22 cellular contexts compared by ENCODE assay signal in genomic region chr17:6749519-6749918, GRCh38. TPM values are rescaled to one million over a fixed set of nuclear protein-coding genes. Genes with fewer than 3 reads are reported as not detected.
DNase-seq lines count a peak whose midpoint lies in the region; ATAC-seq and TF ChIP-seq lines count a peak whose summit lies in the region.
"Had no signal": no experiment of that assay in that cellular context is flagged by ENCODE, and none has a peak within 500 bp of the region (broad histone marks: within the 10 kb centered on the region; RNA-seq: fewer than 3 reads in every experiment).

No MANE protein-coding gene starts in this region.

- no peak overlapping the region for H2AFZ ChIP-seq in hepatocyte

- TF ChIP-seq CTCF in hepatocyte (IDR thresholded peaks at IDR 0.05; ENCODE audit: poor library complexity) (peak; percentile 2), stomach (IDR thresholded peaks at IDR 0.05) (no peak)

- TF ChIP-seq POLR2A in stomach (IDR thresholded peaks at IDR 0.05), result no peak

- H3K9me3 ChIP-seq in hepatocyte (ENCODE audit: low read depth) (no peaks in the 10 kb centered on the region), stomach (no peaks in the 10 kb centered on the region)
- H3K9me3 ChIP-seq: A549, ovary, vagina had no signal

- H3K4me1 ChIP-seq in hepatocyte (ENCODE audit: insufficient read depth) (peaks cover 11% of the 10 kb centered on the region), stomach (peaks cover 4 to 27% (median 11%) of the 10 kb centered on the region in 4 donors)

- H3K36me3 Mint-ChIP-seq in activated CD8-positive, alpha-beta T cell treated with anti-CD3 and anti-CD28 coated beads, Interleukin-2, amount 10 ng/mL, durations not matched to agents 7 days and 5 days (ENCODE audit: low read depth), result no peaks in the 10 kb centered on the region
- H3K36me3 Mint-ChIP-seq: CD8-positive, alpha-beta memory T cell had no signal

- H3K36me3 ChIP-seq in hepatocyte (replicated peaks; ENCODE audit: insufficient read depth, low read depth), result no peaks in the 10 kb centered on the region
- no peaks in the 10 kb centered on the region for H3K36me3 ChIP-seq in stomach
- H3K36me3 ChIP-seq: ovary, vagina had no signal

- POLR2A ChIA-PET in activated CD8-positive, alpha-beta T cell treated with anti-CD3 and anti-CD28 coated beads, Interleukin-2, amount 10 ng/mL, durations not matched to agents 7 days and 5 days (lab: Charles Lee), result interaction anchor here (1.5 kb wide), 1 partner anchor 10 kb away, joined by 5 read pairs; no protein-coding TSS in a partner anchor

- peaks cover 28% of the 10 kb centered on the region for H3K4me1 Mint-ChIP-seq in activated CD8-positive, alpha-beta T cell treated with anti-CD3 and anti-CD28 coated beads, Interleukin-2, amount 10 ng/mL, durations not matched to agents 7 days and 5 days (ENCODE audit: low read depth)

- no peak overlapping the region for H3K27ac ChIP-seq in hepatocyte
- H3K27ac ChIP-seq in stomach, result no peak overlapping the region
- H3K27ac ChIP-seq: A549, ovary, vagina had no signal

- 86% methylated on average over 6 of the region's 6 CpGs for WGBS in hepatocyte (ENCODE audit: low lambda C conversion rate, missing lambda C conversion rate)
- WGBS in stomach, 5 donors, result 87 to 92% (median 88%) methylated on average over 6 of the region's 6 CpGs

- no peak overlapping the region for H3K4me3 Mint-ChIP-seq in activated CD8-positive, alpha-beta T cell treated with anti-CD3 and anti-CD28 coated beads, Interleukin-2, amount 10 ng/mL, durations not matched to agents 7 days and 5 days
- H3K4me3 Mint-ChIP-seq: effector memory CD8-positive, alpha-beta T cell; stimulated activated naive CD8-positive, alpha-beta T cell treated with anti-CD3 and anti-CD28 coated beads, Interleukin-15, amount 100 ng/mL, for 72 hours had no signal

- H3K4me2 ChIP-seq in hepatocyte, result no peak overlapping the region
- H3K4me2 ChIP-seq: A549, smooth muscle cell had no signal

- DNase-seq in SIG-M5 treated with dmso at 0.1 percent for 504 hours (lab: John Stamatoyannopoulos, UW; ENCODE audit: unreplicated experiment) (peak; percentile 12), SIG-M5 (lab: John Stamatoyannopoulos, UW) (no peak), M059J (ENCODE audit: low read depth) (peak; percentile 33), hepatocyte (ENCODE audit: low spot score) (no peak), stomach (no peak)
- peak; percentile 48 for DNase-seq in activated CD8-positive, alpha-beta T cell treated with anti-CD3 and anti-CD28 coated beads, Interleukin-2, amount 10 ng/mL, durations not matched to agents 7 days and 5 days
- DNase-seq: activated gamma-delta T cell; CD8-positive, alpha-beta memory T cell; effector memory CD8-positive, alpha-beta T cell; NCI-H1694 treated with DMSO at 0.1 percent for 48 hours; NCI-H526 treated with DMSO at 0.1 percent for 48 hours; ovary; Right ventricle myocardium superior; stimulated activated naive CD8-positive, alpha-beta T cell treated with anti-CD3 and anti-CD28 coated beads, Interleukin-15, amount 100 ng/mL, for 72 hours; T-helper 9 cell had no signal

- H3K27me3 ChIP-seq in hepatocyte, result no peaks in the 10 kb centered on the region
- no peaks in the 10 kb centered on the region for H3K27me3 ChIP-seq in stomach
- H3K27me3 ChIP-seq: ovary, vagina had no signal

- no peaks in the 10 kb centered on the region for H3K9me3 Mint-ChIP-seq in activated CD8-positive, alpha-beta T cell treated with anti-CD3 and anti-CD28 coated beads, Interleukin-2, amount 10 ng/mL, durations not matched to agents 7 days and 5 days (ENCODE audit: insufficient read depth)
- H3K9me3 Mint-ChIP-seq: CD8-positive, alpha-beta memory T cell; effector memory CD8-positive, alpha-beta T cell; stimulated activated naive CD8-positive, alpha-beta T cell treated with anti-CD3 and anti-CD28 coated beads, Interleukin-15, amount 100 ng/mL, for 72 hours had no signal

- intact Hi-C loops in stomach (cut with DNase I; ENCODE audit: low total_unique reads), result no loop called here

- H3K9me2 ChIP-seq in hepatocyte (replicated peaks; ENCODE audit: insufficient read depth), result no peaks in the 10 kb centered on the region

- no peak overlapping the region for H3K4me3 ChIP-seq in hepatocyte
- no peak overlapping the region for H3K4me3 ChIP-seq in stomach
- H3K4me3 ChIP-seq: A549, ovary, smooth muscle cell, vagina had no signal

- peaks cover 20% of the 10 kb centered on the region for H3K27me3 Mint-ChIP-seq in activated CD8-positive, alpha-beta T cell treated with anti-CD3 and anti-CD28 coated beads, Interleukin-2, amount 10 ng/mL, durations not matched to agents 7 days and 5 days (ENCODE audit: low read depth)

- no peaks in the 10 kb centered on the region for H3K79me2 ChIP-seq in hepatocyte

- no peak for TF ChIP-seq EP300 in stomach (IDR thresholded peaks at IDR 0.05)

- no peak overlapping the region for H3K27ac Mint-ChIP-seq in activated CD8-positive, alpha-beta T cell treated with anti-CD3 and anti-CD28 coated beads, Interleukin-2, amount 10 ng/mL, durations not matched to agents 7 days and 5 days
- H3K27ac Mint-ChIP-seq: stimulated activated naive CD8-positive, alpha-beta T cell treated with anti-CD3 and anti-CD28 coated beads, Interleukin-15, amount 100 ng/mL, for 72 hours had no signal

- no peaks in the 10 kb centered on the region for H4K20me1 ChIP-seq in hepatocyte (ENCODE audit: insufficient read depth, poor library complexity, severe bottlenecking)

- CTCF ChIA-PET in activated CD8-positive, alpha-beta T cell treated with anti-CD3 and anti-CD28 coated beads, Interleukin-2, amount 10 ng/mL, durations not matched to agents 7 days and 5 days (lab: Charles Lee), result interaction anchor here (0.9 to 1.9 kb wide), 6 partner anchors 24 to 272 kb away, joined by 3 to 5 read pairs (median 4); no protein-coding TSS in a partner anchor

- no peak for ATAC-seq in activated CD8-positive, alpha-beta T cell treated with anti-CD3 and anti-CD28 coated beads, Interleukin-2, amount 10 ng/mL, durations not matched to agents 7 days and 5 days
- no peak for ATAC-seq in HG03571 (IDR thresholded peaks at IDR 0.05; ENCODE audit: unreplicated experiment)
- ATAC-seq in HG03025 (IDR thresholded peaks at IDR 0.05; ENCODE audit: low FRiP score, unreplicated experiment), result no peak
- ATAC-seq: A549; effector memory CD8-positive, alpha-beta T cell; stimulated activated naive CD8-positive, alpha-beta T cell treated with anti-CD3 and anti-CD28 coated beads, Interleukin-15, amount 100 ng/mL, for 72 hours had no signal

RNA-seq across cellular contexts. Expression of gene XAF1, which starts 6.3 kb away (rescaled TPM):
- 74.4 and 76.4 TPM in 2 replicates for total RNA-seq in M059J (2014; rRNA removed; shearing (Covaris generic))
- total RNA-seq in activated CD8-positive, alpha-beta T cell treated with anti-CD3 and anti-CD28 coated beads, Interleukin-2, amount 10 ng/mL, durations not matched to agents 7 days and 5 days, result 100 to 1,000 TPM; 298 to 306 TPM
- total RNA-seq in hepatocyte, result 3.3 and 4.1 TPM in 2 replicates
- polyA plus RNA-seq in hepatocyte, result 1.2 and 1.9 TPM in 2 replicates
- 100 to 1,000 TPM in 1 of 5 donors, 10 to 100 TPM in 3, 1 to 10 TPM in 1; 7.2 to 116 (median 32.5) TPM for total RNA-seq in stomach
- 10 to 100 TPM in 2 of 3 donors, 1 to 10 TPM in 1; 7.9 to 33.7 (median 11.5) TPM for polyA plus RNA-seq in stomach
- polyA plus RNA-seq: A549 had no signal

RNA-seq across cellular contexts. Expression of gene FBXO39, which starts 26.5 kb away (rescaled TPM):
- total RNA-seq in M059J (2014; rRNA removed; shearing (Covaris generic)), result 0.20 TPM in 1 of 2 replicates, not detected in the other
- total RNA-seq in activated CD8-positive, alpha-beta T cell treated with anti-CD3 and anti-CD28 coated beads, Interleukin-2, amount 10 ng/mL, durations not matched to agents 7 days and 5 days, result 1 to 10 TPM; 1.5 to 1.9 TPM
- not detected in 2 replicates for total RNA-seq in hepatocyte
- polyA plus RNA-seq in hepatocyte, result 0.28 TPM in 1 of 2 replicates, not detected in the other
- total RNA-seq in stomach, result under 1 TPM in 1 of 5 donors, not detected in 4; 0.73 TPM
- polyA plus RNA-seq in stomach, result 1 to 10 TPM in 1 of 3 donors, under 1 TPM in 1, not detected in 1; 0.25 to 1.3 TPM
- total RNA-seq: CD8-positive, alpha-beta memory T cell; smooth muscle cell; vagina had no signal
- polyA plus RNA-seq: A549; CD8-positive, alpha-beta memory T cell; smooth muscle cell had no signal

RNA-seq across cellular contexts. Expression of gene SLC13A5, which starts 36.4 kb away (rescaled TPM):
- not detected in 2 replicates for total RNA-seq in M059J (2014; rRNA removed; shearing (Covaris generic))
- total RNA-seq in activated CD8-positive, alpha-beta T cell treated with anti-CD3 and anti-CD28 coated beads, Interleukin-2, amount 10 ng/mL, durations not matched to agents 7 days and 5 days, result not detected
- total RNA-seq in hepatocyte (15.2 and 18.5 TPM in 2 replicates), stomach (not detected)
- polyA plus RNA-seq in hepatocyte (7.3 and 7.5 TPM in 2 replicates), stomach (1 to 10 TPM in 1 of 3 donors, not detected in 2; 3.1 TPM)
- total RNA-seq: CD8-positive, alpha-beta memory T cell; glomerular endothelial cell; mononuclear cell; Right ventricle myocardium superior had no signal
- polyA plus RNA-seq: CD8-positive, alpha-beta memory T cell; smooth muscle cell had no signal

Comparison
In these comparisons a context has a peak if more than half of its experiments do, and no peak if none do; other contexts are left out.
1. DNase-seq: peak in SIG-M5 treated with dmso at 0.1 percent for 504 hours (single experiment), M059J (single experiment) and activated CD8-positive, alpha-beta T cell treated with anti-CD3 and anti-CD28 coated beads, Interleukin-2, amount 10 ng/mL, durations not matched to agents 7 days and 5 days (single experiment); none in SIG-M5 (single experiment), hepatocyte (single experiment) and stomach (single experiment).
2. RNA of gene SLC13A5, which starts 36.4 kb away (total RNA-seq): 15.2 to 18.5 TPM in hepatocyte; not detected in activated CD8-positive, alpha-beta T cell treated with anti-CD3 and anti-CD28 coated beads, Interleukin-2, amount 10 ng/mL, durations not matched to agents 7 days and 5 days, not detected in M059J and not detected in stomach; every median in the first group is over 10 times any median in the second.